In genomic region chr15:89749526-89749925, GRCh38 we compare ENCODE assay signal across 1 cellular context.
TF ChIP-seq lines count a peak whose summit lies in the region.

No MANE protein-coding gene starts in this region.

TF ChIP-seq in H1, 55 proteins besides CTCF, POLR2A, EP300 and RAD21:
- TF ChIP-seq EZH2 (IDR thresholded peaks at IDR 0.05; ENCODE audit: low read depth, low read length, severe bottlenecking): no peak
- TF ChIP-seq CHD2 (IDR thresholded peaks at IDR 0.05; ENCODE audit: low read length): no peak
- TF ChIP-seq ZNF274 (IDR thresholded peaks at IDR 0.05; ENCODE audit: borderline replicate concordance, extremely low read depth, low read length): no peak
- TF ChIP-seq KDM4A (IDR thresholded peaks at IDR 0.05; ENCODE audit: low read depth, low read length, severe bottlenecking): no peak
- TF ChIP-seq GABPA (IDR thresholded peaks at IDR 0.05; ENCODE audit: borderline replicate concordance, insufficient read depth, low read length): no peak
TF ChIP-seq in H1: peak in this region for 0.
